ENCODE assay signal across 1 cellular context in the genomic region with DNA sequence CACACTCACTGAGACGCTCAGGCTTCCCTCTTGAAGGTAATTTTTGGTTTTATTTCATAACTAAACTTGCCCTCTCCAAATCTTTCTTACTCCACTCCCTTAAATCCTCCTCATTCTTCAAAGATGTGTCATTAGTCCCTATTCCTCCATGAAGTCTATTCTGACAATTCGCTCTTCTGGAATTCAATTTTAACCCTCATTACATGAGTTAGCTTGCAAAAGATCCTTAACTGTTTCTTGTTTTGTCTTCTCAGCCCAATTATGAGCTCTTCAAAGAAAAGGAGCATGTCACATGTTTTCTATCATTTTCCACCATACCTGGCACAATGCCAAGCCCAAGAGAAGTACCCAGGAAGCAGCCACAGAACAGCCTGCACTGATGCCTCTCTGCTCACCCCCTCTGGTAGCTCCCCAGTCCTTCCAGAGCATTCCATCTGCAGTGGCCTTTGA.
TF ChIP-seq lines count a peak whose summit lies in the region.

No MANE protein-coding gene starts in this region.

TF ChIP-seq in IMR-90, 13 proteins besides CTCF, POLR2A, EP300 and RAD21:
- no peak for TF ChIP-seq ELK1 (IDR thresholded peaks at IDR 0.05; ENCODE audit: borderline replicate concordance, low read depth, low read length)
- no peak for TF ChIP-seq CEBPB (IDR thresholded peaks at IDR 0.05; ENCODE audit: low read depth, low read length)
- no peak for TF ChIP-seq RCOR1 (IDR thresholded peaks at IDR 0.05; ENCODE audit: insufficient replicate concordance, low read length)
- TF ChIP-seq NFE2L2 (IDR thresholded peaks at IDR 0.05; ENCODE audit: low read depth, low read length): no peak
- no peak for TF ChIP-seq USF2 (IDR thresholded peaks at IDR 0.05; ENCODE audit: low read depth, low read length)
- no peak for TF ChIP-seq RFX5 (IDR thresholded peaks at IDR 0.05; ENCODE audit: low read depth, low read length)
- TF ChIP-seq SMC3 (IDR thresholded peaks at IDR 0.05; ENCODE audit: low read depth, low read length): no peak
- TF ChIP-seq CHD1 (IDR thresholded peaks at IDR 0.05; ENCODE audit: low read depth, low read length): no peak
- no peak for TF ChIP-seq MXI1 (IDR thresholded peaks at IDR 0.05; ENCODE audit: borderline replicate concordance, low read depth, low read length)
- TF ChIP-seq MAFK (IDR thresholded peaks at IDR 0.05; ENCODE audit: low read depth, low read length): no peak
- no peak for TF ChIP-seq FOS (IDR thresholded peaks at IDR 0.05; ENCODE audit: low read depth, low read length)
- TF ChIP-seq MAZ (IDR thresholded peaks at IDR 0.05; ENCODE audit: borderline replicate concordance, low read depth, low read length): no peak
- TF ChIP-seq BHLHE40 (IDR thresholded peaks at IDR 0.05; ENCODE audit: low read depth, low read length): no peak
